In the genomic region with DNA sequence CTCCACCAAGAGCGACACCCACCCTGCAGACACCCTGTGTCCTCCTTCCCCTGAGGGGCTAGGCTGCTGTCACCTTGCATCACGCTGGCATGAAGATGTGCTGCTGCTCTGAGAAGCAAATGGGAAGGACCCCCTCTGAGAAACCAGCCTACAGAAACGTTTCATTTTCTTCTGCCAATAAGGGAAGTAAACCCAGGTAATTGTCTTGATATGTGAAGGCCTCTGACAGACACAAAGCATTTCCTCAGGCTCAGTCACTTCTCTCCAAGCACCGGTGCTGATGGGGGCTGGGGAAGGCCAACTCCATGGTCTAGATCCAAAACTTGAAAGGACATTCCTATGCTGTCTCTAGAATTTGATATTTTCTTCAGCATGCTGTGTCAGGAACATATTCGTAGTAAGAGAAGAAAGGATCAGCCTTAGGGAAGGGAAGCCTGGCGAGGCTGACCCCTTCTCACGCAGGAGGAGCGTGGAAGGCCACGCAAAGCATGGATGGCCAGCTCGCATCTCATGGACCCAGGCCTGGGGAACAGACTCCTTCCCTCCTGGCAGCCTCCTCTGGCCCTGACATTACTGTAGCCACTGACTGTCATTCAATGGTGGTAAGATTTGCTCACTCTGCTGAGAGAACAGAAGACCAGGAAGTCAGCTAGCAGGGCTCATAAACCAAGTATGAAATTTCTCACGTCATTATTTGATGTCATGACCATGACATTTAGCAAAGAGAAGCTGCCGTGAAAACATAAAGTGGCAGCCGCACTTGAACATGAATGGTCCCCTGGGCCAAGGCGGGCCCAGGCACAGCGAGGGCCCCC, we compare ENCODE assay signal across 13 cellular contexts. TPM values are rescaled to one million over a fixed set of nuclear protein-coding genes. Genes with fewer than 3 reads are reported as not detected.
DNase-seq lines count a peak whose midpoint lies in the region; ATAC-seq, FAIRE-seq and TF ChIP-seq lines count a peak whose summit lies in the region.
"Had no signal": no experiment of that assay in that cellular context is flagged by ENCODE, and none has a peak within 500 bp of the region (broad histone marks: within the 10 kb centered on the region; RNA-seq: fewer than 3 reads in every experiment).

No MANE protein-coding gene starts in this region.

- SMC1A ChIA-PET in GM12878 (lab: Charles Lee; ENCODE audit: uncharacterized antibody, unreplicated experiment): interaction anchor here (1.1 to 1.7 kb wide), 5 partner anchors 22 to 42 kb away, joined by 3 to 8 read pairs (median 5); no protein-coding TSS in a partner anchor

- in situ Hi-C loops in GM12878 (cut with MboI): no loop called here

- peaks cover 2% of the 10 kb centered on the region for H3K79me2 ChIP-seq in GM12878 (ENCODE audit: control insufficient read depth, insufficient read depth, low read length)

- no peak for DNase-seq in activated naive CD4-positive, alpha-beta T cell treated with anti-CD3 and anti-CD28 coated beads, Interleukin-2, amount 50 U/mL, for 16 hours
- DNase-seq in GM12878 (ENCODE audit: low read depth, low spot score) (no peak), upper lobe of left lung (no peak), urothelium cell line (ENCODE audit: low spot score) (no peak), GM19238 (ENCODE audit: insufficient read length, low spot score) (no peak)
- DNase-seq in naive thymus-derived CD4-positive, alpha-beta T cell: peak in 4 of 9 donors; percentile 11 to 47 (median 28)
- DNase-seq: NCI-H526 had no signal

- H3K36me3 Mint-ChIP-seq in activated naive CD4-positive, alpha-beta T cell treated with anti-CD3 and anti-CD28 coated beads, Interleukin-2, amount 50 U/mL, for 24 hours: no peaks in the 10 kb centered on the region
- peaks cover 0 to 2% (median 0%) of the 10 kb centered on the region in 5 donors for H3K36me3 Mint-ChIP-seq in naive thymus-derived CD4-positive, alpha-beta T cell

- H3K4me3 Mint-ChIP-seq in activated naive CD4-positive, alpha-beta T cell treated with anti-CD3 and anti-CD28 coated beads, Interleukin-2, amount 50 U/mL, for 24 hours: no peak overlapping the region
- H3K4me3 Mint-ChIP-seq in naive thymus-derived CD4-positive, alpha-beta T cell: peak overlapping the region in 8 of 10 donors; percentile 29 to 77 (median 66)

- RAD21 ChIA-PET in GM12878 (lab: Charles Lee; ENCODE audit: unreplicated experiment): interaction anchor here (1.0 to 1.9 kb wide), 3 partner anchors 21 to 25 kb away, joined by 3 to 9 read pairs (median 4); a partner anchor contains a TSS

- no peak overlapping the region for H2AFZ ChIP-seq in GM12878 (ENCODE audit: control insufficient read depth, low read depth, low read length)

- H3K27ac Mint-ChIP-seq in activated naive CD4-positive, alpha-beta T cell treated with anti-CD3 and anti-CD28 coated beads, Interleukin-2, amount 50 U/mL, for 24 hours: peak overlapping the region; percentile 51
- H3K27ac Mint-ChIP-seq in naive thymus-derived CD4-positive, alpha-beta T cell: peak overlapping the region; percentile 18 to 92 (median 90)

- CTCF ChIA-PET in GM12878 (lab: Yijun Ruan, JAX): interaction anchor here (0.5 to 1.2 kb wide), 4 partner anchors 28 to 699 kb away, joined by 3 to 4 read pairs (median 3); no protein-coding TSS in a partner anchor
- CTCF ChIA-PET in naive thymus-derived CD4-positive, alpha-beta T cell (lab: Charles Lee): interaction anchor here (1.1 to 1.5 kb wide), 2 partner anchors 43 to 1100 kb away, joined by 3 read pairs; no protein-coding TSS in a partner anchor

- peak overlapping the region; percentile 34 for H3K4me2 ChIP-seq in GM12878 (ENCODE audit: control insufficient read depth, insufficient read depth)

- H3K27ac ChIP-seq in GM12878 (ENCODE audit: control insufficient read depth, insufficient read depth) (peak overlapping the region; percentile 33; the same call in 1 of the 2 replicates), upper lobe of left lung (peak overlapping the region; percentile 73 to 89 (median 82))
- H3K27ac ChIP-seq in naive thymus-derived CD4-positive, alpha-beta T cell (ENCODE audit: low read depth, low read length): peak overlapping the region; percentile 56

- no peaks in the 10 kb centered on the region for H3K27me3 ChIP-seq in GM12878 (replicated peaks in 1 of 2; ENCODE audit: control insufficient read depth in 2 of 2, insufficient read depth in 2 of 2, low read length in 1 of 2)
- no peaks in the 10 kb centered on the region for H3K27me3 ChIP-seq in naive thymus-derived CD4-positive, alpha-beta T cell (ENCODE audit: control insufficient read depth in 2 of 2, insufficient read depth in 2 of 2, low read length in 2 of 2)
- H3K27me3 ChIP-seq in upper lobe of left lung: no peaks in the 10 kb centered on the region
- H3K27me3 ChIP-seq: neutrophil had no signal

- H4K20me1 ChIP-seq in GM12878 (ENCODE audit: control insufficient read depth, insufficient read depth): no peaks in the 10 kb centered on the region

- no peaks in the 10 kb centered on the region for H3K9me3 ChIP-seq in GM12878 (replicated peaks; ENCODE audit: control insufficient read depth, insufficient read depth, low read length)
- no peaks in the 10 kb centered on the region for H3K9me3 ChIP-seq in naive thymus-derived CD4-positive, alpha-beta T cell (ENCODE audit: control insufficient read depth in 2 of 3, low read length in 3 of 3)
- H3K9me3 ChIP-seq in upper lobe of left lung: no peaks in the 10 kb centered on the region
- H3K9me3 ChIP-seq: HAP-1, neutrophil had no signal

- TF ChIP-seq RAD21 in GM12878 (IDR thresholded peaks at IDR 0.05; ENCODE audit: insufficient read depth, low read depth, low read length): no peak

- WGBS in GM12878 (ENCODE audit: insufficient coverage, insufficient replicate concordance, low lambda C conversion rate, missing lambda C conversion rate): 64% methylated on average over 15 of the region's 15 CpGs
- WGBS in upper lobe of left lung, 2 donors: 72 to 84% methylated on average over 15 of the region's 15 CpGs

- no TSS peak for BruUV-seq in GM12878 (replicated peaks; lab: Mats Ljungman, UMichigan)

- peak overlapping the region; percentile 15; the same call in 1 of the 2 replicates for H3K9ac ChIP-seq in GM12878 (ENCODE audit: control insufficient read depth, insufficient read depth, low read length)

- no peak for TF ChIP-seq CTCF in GM12878 (IDR thresholded peaks at IDR 0.05 in 2 of 3, conservative IDR thresholded peaks at IDR 0.05 in 1 of 3; ENCODE audit: control insufficient read depth in 2 of 3, extremely low read depth in 1 of 3, insufficient read depth in 1 of 3, low read depth in 3 of 3, low read length in 3 of 3)
- no peak for TF ChIP-seq CTCF in upper lobe of left lung (IDR thresholded peaks at IDR 0.05)

- H3K4me1 Mint-ChIP-seq in activated naive CD4-positive, alpha-beta T cell treated with anti-CD3 and anti-CD28 coated beads, Interleukin-2, amount 50 U/mL, for 24 hours: peaks cover 71% of the 10 kb centered on the region
- peaks cover 34 to 78% (median 61%) of the 10 kb centered on the region in 7 donors for H3K4me1 Mint-ChIP-seq in naive thymus-derived CD4-positive, alpha-beta T cell

- H3K4me1 ChIP-seq in GM12878 (ENCODE audit: control insufficient read depth, insufficient read depth, low read length) (peaks cover 30% of the 10 kb centered on the region), upper lobe of left lung (peaks cover 85 to 90% (median 88%) of the 10 kb centered on the region in 4 donors)
- H3K4me1 ChIP-seq in naive thymus-derived CD4-positive, alpha-beta T cell (ENCODE audit: control insufficient read depth in 2 of 2, insufficient read depth in 2 of 2, low read length in 2 of 2): peaks cover 25 to 59% of the 10 kb centered on the region in 2 donors

- no peaks in the 10 kb centered on the region for H3K27me3 Mint-ChIP-seq in activated naive CD4-positive, alpha-beta T cell treated with anti-CD3 and anti-CD28 coated beads, Interleukin-2, amount 50 U/mL, for 24 hours
- H3K27me3 Mint-ChIP-seq in naive thymus-derived CD4-positive, alpha-beta T cell: no peaks in the 10 kb centered on the region

- FAIRE-seq in GM12878 (lab: Jason Lieb, UNC) (no peak), urothelium cell line (lab: Jason Lieb, UNC) (no peak)

- H3K36me3 ChIP-seq in GM12878 (ENCODE audit: control insufficient read depth in 2 of 2, insufficient read depth in 2 of 2, low read length in 1 of 2) (no peaks in the 10 kb centered on the region; a peak in 1 of 4 replicates), upper lobe of left lung (no peaks in the 10 kb centered on the region)
- H3K36me3 ChIP-seq in naive thymus-derived CD4-positive, alpha-beta T cell (ENCODE audit: control insufficient read depth in 2 of 3, insufficient read depth in 3 of 3, low read length in 3 of 3): no peaks in the 10 kb centered on the region
- H3K36me3 ChIP-seq: HAP-1, neutrophil had no signal

- intact Hi-C loops in GM12878 (cut with micrococcal nuclease; ENCODE audit: unreplicated experiment): no loop called here
- intact Hi-C loops in naive thymus-derived CD4-positive, alpha-beta T cell (cut with micrococcal nuclease): no loop called here

- ATAC-seq in GM12878 (peak; percentile 47), upper lobe of left lung (ENCODE audit: low FRiP score in 2 of 2) (no peak), HG02981 (IDR thresholded peaks at IDR 0.05; ENCODE audit: unreplicated experiment) (no peak)
- no peak for ATAC-seq in naive thymus-derived CD4-positive, alpha-beta T cell

- no peak for TF ChIP-seq POLR2A in GM12878 (IDR thresholded peaks at IDR 0.05; ENCODE audit: low read depth, low read length)
- no peak for TF ChIP-seq POLR2A in upper lobe of left lung (IDR thresholded peaks at IDR 0.05)

- TF ChIP-seq EP300 in GM12878 (IDR thresholded peaks at IDR 0.05; ENCODE audit: borderline replicate concordance in 1 of 2, control insufficient read depth in 1 of 2, low read depth in 2 of 2, low read length in 2 of 2) (no peak), upper lobe of left lung (IDR thresholded peaks at IDR 0.05) (no peak)

- no peak overlapping the region for H3K4me3 ChIP-seq in GM12878
- no peak overlapping the region for H3K4me3 ChIP-seq in naive thymus-derived CD4-positive, alpha-beta T cell (ENCODE audit: low read length)
- H3K4me3 ChIP-seq in upper lobe of left lung: no peak overlapping the region
- H3K4me3 ChIP-seq: HAP-1 had no signal

- no peaks in the 10 kb centered on the region for H3K9me3 Mint-ChIP-seq in activated naive CD4-positive, alpha-beta T cell treated with anti-CD3 and anti-CD28 coated beads, Interleukin-2, amount 50 U/mL, for 24 hours
- H3K9me3 Mint-ChIP-seq in naive thymus-derived CD4-positive, alpha-beta T cell: no peaks in the 10 kb centered on the region

- POLR2A ChIA-PET in GM12878 (lab: Charles Lee): no interaction called here
- POLR2A ChIA-PET in naive thymus-derived CD4-positive, alpha-beta T cell (lab: Charles Lee): interaction anchor here (0.7 to 4.1 kb wide), 2 partner anchors 16 to 21 kb away, joined by 3 to 25 read pairs; a partner anchor contains a TSS

RNA-seq across cellular contexts. Expression of a gene that starts 20.4 kb away (rescaled TPM):
- 29.0 and 30.9 TPM in 2 replicates for total RNA-seq in GM12878 (2013; cell fraction: nucleolus; rRNA removed)
- 30.5 and 35.2 TPM in 2 replicates for total RNA-seq in GM12878 (2014; rRNA removed)
- 13.1 and 13.6 TPM in 2 replicates for total RNA-seq in GM12878 (2014; rRNA removed; fragmentation: Illumina TruSeq; extraction: Trizol)
- 44.4 and 44.9 TPM in 2 replicates for total RNA-seq in GM12878 (2021)
- polyA plus RNA-seq in GM12878 (2011; ENCODE audit: low read depth): 12.9 TPM
- polyA plus RNA-seq in GM12878 (2011; rRNA removed): 22.2 and 31.1 TPM in 2 replicates
- polyA plus RNA-seq in GM12878 (2011; cell fraction: cytosol; rRNA removed): 42.2 and 43.5 TPM in 2 replicates
- 71.2 and 72.8 TPM in 2 replicates for polyA plus RNA-seq in GM12878 (2011; cell fraction: nucleus; rRNA removed)
- 23.9 and 24.9 TPM in 2 replicates for polyA plus RNA-seq in GM12878 (2012)
- polyA plus RNA-seq in GM12878 (2014; fragmentation: Illumina TruSeq; extraction: Trizol): 25.0 and 31.1 TPM in 2 replicates
- 1 to 10 TPM; 1.3 to 6.7 TPM for polyA plus RNA-seq in GM12878 (2014; fragmentation: Nextera tagmentation; extraction: Ambion mirVana)
- 33.0 and 36.4 TPM in 2 replicates for polyA plus RNA-seq in GM12878 (2014; rRNA removed)
- 10 to 100 TPM; 27.4 to 36.6 TPM for polyA plus RNA-seq in GM12878 (2016; fragmentation: Nextera tagmentation; extraction: Ambion mirVana)
- polyA minus RNA-seq in GM12878 (2011; rRNA and poly(A)+ RNA removed): 38.5 and 48.2 TPM in 2 replicates
- polyA minus RNA-seq in GM12878 (2011; cell fraction: cytosol; rRNA and poly(A)+ RNA removed): 13.5 and 15.2 TPM in 2 replicates
- 16.3 and 23.6 TPM in 2 replicates for polyA minus RNA-seq in GM12878 (2011; cell fraction: nucleus; rRNA and poly(A)+ RNA removed)
- 10 to 100 TPM; 33.1 to 51.7 (median 38.4) TPM for total RNA-seq in naive thymus-derived CD4-positive, alpha-beta T cell
- polyA plus RNA-seq in naive thymus-derived CD4-positive, alpha-beta T cell: 10 to 100 TPM; 39.7 to 44.7 TPM
- 100 to 1,000 TPM in 1 of 6 donors, 10 to 100 TPM in 5; 39.7 to 122 (median 58.1) TPM for total RNA-seq in upper lobe of left lung

RNA-seq across cellular contexts. Expression of a gene that starts 44.4 kb away (rescaled TPM):
- not detected in 2 replicates for total RNA-seq in GM12878 (2013; cell fraction: nucleolus; rRNA removed)
- not detected in 2 replicates for total RNA-seq in GM12878 (2014; rRNA removed)
- total RNA-seq in GM12878 (2014; rRNA removed; fragmentation: Illumina TruSeq; extraction: Trizol): not detected in 2 replicates
- not detected in 2 replicates for total RNA-seq in GM12878 (2021)
- polyA plus RNA-seq in GM12878 (2011; ENCODE audit: low read depth): not detected
- 0.03 and 0.05 TPM in 2 replicates for polyA plus RNA-seq in GM12878 (2011; rRNA removed)
- polyA plus RNA-seq in GM12878 (2011; cell fraction: cytosol; rRNA removed): 0.03 TPM in 1 of 2 replicates, not detected in the other
- 0.12 TPM in 1 of 2 replicates, not detected in the other for polyA plus RNA-seq in GM12878 (2011; cell fraction: nucleus; rRNA removed)
- not detected in 2 replicates for polyA plus RNA-seq in GM12878 (2012)
- polyA plus RNA-seq in GM12878 (2014; fragmentation: Illumina TruSeq; extraction: Trizol): not detected in 2 replicates
- not detected for polyA plus RNA-seq in GM12878 (2014; fragmentation: Nextera tagmentation; extraction: Ambion mirVana)
- not detected in 2 replicates for polyA plus RNA-seq in GM12878 (2014; rRNA removed)
- not detected for polyA plus RNA-seq in GM12878 (2016; fragmentation: Nextera tagmentation; extraction: Ambion mirVana)
- polyA minus RNA-seq in GM12878 (2011; rRNA and poly(A)+ RNA removed): not detected in 2 replicates
- not detected in 2 replicates for polyA minus RNA-seq in GM12878 (2011; cell fraction: cytosol; rRNA and poly(A)+ RNA removed)
- polyA minus RNA-seq in GM12878 (2011; cell fraction: nucleus; rRNA and poly(A)+ RNA removed): not detected in 2 replicates
- total RNA-seq in naive thymus-derived CD4-positive, alpha-beta T cell: not detected
- not detected for polyA plus RNA-seq in naive thymus-derived CD4-positive, alpha-beta T cell
- total RNA-seq in upper lobe of left lung: not detected
- total RNA-seq: aorta, HT1080 had no signal
- polyA plus RNA-seq: aorta had no signal

RNA-seq across cellular contexts. Expression of a gene that starts 44.9 kb away (rescaled TPM):
- 23.9 and 29.1 TPM in 2 replicates for total RNA-seq in GM12878 (2013; cell fraction: nucleolus; rRNA removed)
- total RNA-seq in GM12878 (2014; rRNA removed) (32.5 and 34.7 TPM in 2 replicates), GM12878 (2014; rRNA removed; fragmentation: Illumina TruSeq; extraction: Trizol) (29.3 and 31.2 TPM in 2 replicates), GM12878 (2021) (31.7 and 32.9 TPM in 2 replicates), upper lobe of left lung (10 to 100 TPM; 31.4 to 80.1 (median 55.5) TPM)
- polyA plus RNA-seq in GM12878 (2011; ENCODE audit: low read depth): 13.2 TPM
- polyA plus RNA-seq in GM12878 (2011; rRNA removed) (33.6 and 34.9 TPM in 2 replicates), GM12878 (2014; fragmentation: Illumina TruSeq; extraction: Trizol) (28.0 and 30.5 TPM in 2 replicates), GM12878 (2014; fragmentation: Nextera tagmentation; extraction: Ambion mirVana) (10 to 100 TPM; 12.1 to 22.3 TPM), GM12878 (2014; rRNA removed) (38.4 and 38.7 TPM in 2 replicates), GM12878 (2016; fragmentation: Nextera tagmentation; extraction: Ambion mirVana) (10 to 100 TPM; 56.6 to 60.2 TPM)
- 31.5 and 35.7 TPM in 2 replicates for polyA plus RNA-seq in GM12878 (2011; cell fraction: cytosol; rRNA removed)
- 29.7 and 34.5 TPM in 2 replicates for polyA plus RNA-seq in GM12878 (2011; cell fraction: nucleus; rRNA removed)
- polyA plus RNA-seq in GM12878 (2012): 20.4 and 24.0 TPM in 2 replicates
- polyA minus RNA-seq in GM12878 (2011; rRNA and poly(A)+ RNA removed): 13.4 and 15.9 TPM in 2 replicates
- 6.8 and 7.4 TPM in 2 replicates for polyA minus RNA-seq in GM12878 (2011; cell fraction: cytosol; rRNA and poly(A)+ RNA removed)
- 7.0 and 8.7 TPM in 2 replicates for polyA minus RNA-seq in GM12878 (2011; cell fraction: nucleus; rRNA and poly(A)+ RNA removed)
- 10 to 100 TPM; 28.2 to 47.3 (median 38.8) TPM for total RNA-seq in naive thymus-derived CD4-positive, alpha-beta T cell
- 10 to 100 TPM; 70.2 to 74.6 TPM for polyA plus RNA-seq in naive thymus-derived CD4-positive, alpha-beta T cell
